In the genomic region with DNA sequence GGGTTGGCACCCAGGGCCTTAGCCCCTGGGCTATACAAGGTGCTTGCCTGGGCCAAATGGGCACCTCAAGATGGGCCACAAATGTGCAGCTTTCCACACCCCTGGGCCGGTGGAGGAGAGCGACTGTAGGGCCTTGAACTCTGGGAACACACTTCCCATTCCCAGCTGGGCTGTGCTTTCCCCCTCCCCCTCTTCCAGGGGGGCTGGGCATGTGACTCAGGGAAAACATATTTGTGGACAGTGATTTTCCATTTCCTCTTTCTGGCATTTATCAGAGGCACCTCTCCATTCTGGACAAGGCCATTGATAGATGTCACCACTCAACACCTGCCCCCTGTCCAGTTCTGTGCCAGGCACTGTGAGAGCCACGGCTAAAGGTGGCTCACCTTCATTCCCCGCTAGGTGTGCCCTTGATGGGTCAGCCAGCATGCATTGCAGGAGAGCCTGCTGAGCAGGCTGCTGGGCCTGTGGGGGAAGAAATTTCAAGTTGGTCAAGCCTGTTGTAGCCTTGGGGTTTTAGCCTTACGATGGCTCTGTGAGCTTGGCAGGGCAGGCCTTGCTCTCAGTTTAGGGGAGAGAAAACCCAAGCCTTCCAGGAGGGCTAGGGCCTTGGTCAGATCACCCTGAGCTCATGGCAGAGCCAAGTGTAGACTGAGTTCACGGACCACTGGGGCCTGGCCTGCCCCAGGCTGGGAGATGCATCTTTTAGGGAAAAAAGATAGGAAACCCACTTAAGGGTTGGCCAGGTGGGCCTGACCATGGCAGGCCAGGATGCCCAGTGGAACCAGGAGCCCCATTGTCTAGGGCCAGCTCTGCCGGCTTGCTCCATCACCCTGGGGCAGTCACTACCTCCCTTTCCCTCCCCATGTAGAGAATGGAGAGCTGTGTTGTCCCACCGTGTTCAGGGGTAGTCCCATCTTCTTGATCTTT, we compare ENCODE assay signal across 1 cellular context.
A peak's percentile ranks its signal among the peaks of the same experiment; 100 is the strongest.
TF ChIP-seq lines count a peak whose summit lies in the region.

No MANE protein-coding gene starts in this region.

TF ChIP-seq in A549, 52 proteins besides CTCF, POLR2A, EP300 and RAD21 (continued from another document):
- TF ChIP-seq, protein P1, sequence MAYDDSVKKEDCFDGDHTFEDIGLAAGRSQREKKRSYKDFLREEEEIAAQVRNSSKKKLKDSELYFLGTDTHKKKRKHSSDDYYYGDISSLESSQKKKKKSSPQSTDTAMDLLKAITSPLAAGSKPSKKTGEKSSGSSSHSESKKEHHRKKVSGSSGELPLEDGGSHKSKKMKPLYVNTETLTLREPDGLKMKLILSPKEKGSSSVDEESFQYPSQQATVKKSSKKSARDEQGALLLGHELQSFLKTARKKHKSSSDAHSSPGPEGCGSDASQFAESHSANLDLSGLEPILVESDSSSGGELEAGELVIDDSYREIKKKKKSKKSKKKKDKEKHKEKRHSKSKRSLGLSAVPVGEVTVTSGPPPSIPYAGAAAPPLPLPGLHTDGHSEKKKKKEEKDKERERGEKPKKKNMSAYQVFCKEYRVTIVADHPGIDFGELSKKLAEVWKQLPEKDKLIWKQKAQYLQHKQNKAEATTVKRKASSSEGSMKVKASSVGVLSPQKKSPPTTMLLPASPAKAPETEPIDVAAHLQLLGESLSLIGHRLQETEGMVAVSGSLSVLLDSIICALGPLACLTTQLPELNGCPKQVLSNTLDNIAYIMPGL (CRISPR knock-in tag; IDR thresholded peaks at IDR 0.05; ENCODE audit: borderline replicate concordance) = no peak
- TF ChIP-seq FOSB (CRISPR knock-in tag; IDR thresholded peaks at IDR 0.05) = no peak
- no peak for TF ChIP-seq BHLHE40 (IDR thresholded peaks at IDR 0.05; ENCODE audit: low read depth, low read length)
- TF ChIP-seq HOXB13 (CRISPR knock-in tag; IDR thresholded peaks at IDR 0.05; ENCODE audit: low read depth) = no peak
- no peak for TF ChIP-seq FOXS1 (CRISPR knock-in tag; IDR thresholded peaks at IDR 0.05)
- TF ChIP-seq MYC (IDR thresholded peaks at IDR 0.05; ENCODE audit: borderline replicate concordance, low read length) = no peak
- TF ChIP-seq FOSL2 (IDR thresholded peaks at IDR 0.05) = no peak
- TF ChIP-seq FOSL2 (CRISPR knock-in tag; IDR thresholded peaks at IDR 0.05) = peak; percentile 37; the same call in 1 of the 2 replicates
